1 cellular context compared by ENCODE assay signal in genomic region chr21:36069713-36070573, GRCh38.
TF ChIP-seq lines count a peak whose summit lies in the region.

CBR1 (plus strand) TSS chr21:36070024; CDS start chr21:36070116, 92 bp downstream.

TF ChIP-seq in HepG2, 621 proteins besides CTCF, POLR2A, EP300 and RAD21 (continued from another document and continues in another):
- peak; percentile 56; the same call in 1 of the 2 replicates for TF ChIP-seq ZBTB7A (CRISPR knock-in tag; IDR thresholded peaks at IDR 0.05)
- 0 out of 2 replicates have a peak, but pooled peaks have one; percentile 61 for TF ChIP-seq BRCA1 (CRISPR knock-in tag; IDR thresholded peaks at IDR 0.05)
- TF ChIP-seq ZNF44 (CRISPR knock-in tag; IDR thresholded peaks at IDR 0.05): no peak
- no peak for TF ChIP-seq ZC3H4 (CRISPR knock-in tag; IDR thresholded peaks at IDR 0.05; ENCODE audit: borderline replicate concordance)
- TF ChIP-seq ZFP36L2 (CRISPR knock-in tag; IDR thresholded peaks at IDR 0.05): no peak
- no peak for TF ChIP-seq XBP1 (CRISPR knock-in tag; IDR thresholded peaks at IDR 0.05)
- TF ChIP-seq CHD4 (IDR thresholded peaks at IDR 0.05; ENCODE audit: borderline replicate concordance, low read length): no peak
- TF ChIP-seq HNF4A (CRISPR knock-in tag; IDR thresholded peaks at IDR 0.05): no peak
- TF ChIP-seq ZNF253 (CRISPR knock-in tag; IDR thresholded peaks at IDR 0.05; ENCODE audit: borderline replicate concordance): peak; percentile 87
- no peak; the same call in 1 of the 2 replicates for TF ChIP-seq ZFX (CRISPR knock-in tag; IDR thresholded peaks at IDR 0.05; ENCODE audit: low read depth)
- TF ChIP-seq, protein P1, sequence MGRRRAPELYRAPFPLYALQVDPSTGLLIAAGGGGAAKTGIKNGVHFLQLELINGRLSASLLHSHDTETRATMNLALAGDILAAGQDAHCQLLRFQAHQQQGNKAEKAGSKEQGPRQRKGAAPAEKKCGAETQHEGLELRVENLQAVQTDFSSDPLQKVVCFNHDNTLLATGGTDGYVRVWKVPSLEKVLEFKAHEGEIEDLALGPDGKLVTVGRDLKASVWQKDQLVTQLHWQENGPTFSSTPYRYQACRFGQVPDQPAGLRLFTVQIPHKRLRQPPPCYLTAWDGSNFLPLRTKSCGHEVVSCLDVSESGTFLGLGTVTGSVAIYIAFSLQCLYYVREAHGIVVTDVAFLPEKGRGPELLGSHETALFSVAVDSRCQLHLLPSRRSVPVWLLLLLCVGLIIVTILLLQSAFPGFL (CRISPR knock-in tag; IDR thresholded peaks at IDR 0.05): no peak
- TF ChIP-seq ZNF260 (CRISPR knock-in tag; IDR thresholded peaks at IDR 0.05; ENCODE audit: borderline replicate concordance, low read depth): no peak
- TF ChIP-seq TAF1 (CRISPR knock-in tag; IDR thresholded peaks at IDR 0.05): peak; percentile 72
- TF ChIP-seq MYNN (CRISPR knock-in tag; IDR thresholded peaks at IDR 0.05; ENCODE audit: low read depth): no peak
- TF ChIP-seq ZNF12 (CRISPR knock-in tag; IDR thresholded peaks at IDR 0.05): no peak
- TF ChIP-seq CBX2 (IDR thresholded peaks at IDR 0.05; ENCODE audit: low read depth, low read length): no peak
- TF ChIP-seq CBX2 (CRISPR knock-in tag; IDR thresholded peaks at IDR 0.05; ENCODE audit: low read depth): no peak
- no peak for TF ChIP-seq ZBTB40 (IDR thresholded peaks at IDR 0.05)
- peak; percentile 72 for TF ChIP-seq ZBTB40 (CRISPR knock-in tag; IDR thresholded peaks at IDR 0.05)
- TF ChIP-seq MIER2 (CRISPR knock-in tag; IDR thresholded peaks at IDR 0.05): no peak
- no peak for TF ChIP-seq SMC3 (IDR thresholded peaks at IDR 0.05; ENCODE audit: low read length)
- no peak for TF ChIP-seq MATR3 (CRISPR knock-in tag; IDR thresholded peaks at IDR 0.05)
- no peak for TF ChIP-seq MLLT10 (CRISPR knock-in tag; IDR thresholded peaks at IDR 0.05)
- no peak for TF ChIP-seq MTERF4 (CRISPR knock-in tag; IDR thresholded peaks at IDR 0.05)
- TF ChIP-seq PATZ1 (CRISPR knock-in tag; IDR thresholded peaks at IDR 0.05): peak; percentile 42; the same call in 1 of the 2 replicates
- TF ChIP-seq ZNF431 (CRISPR knock-in tag; IDR thresholded peaks at IDR 0.05; ENCODE audit: borderline replicate concordance, low read depth): no peak
- TF ChIP-seq U2AF1 (optimal IDR thresholded peaks at IDR 0.05; ENCODE audit: low read depth, low read length): no peak
- TF ChIP-seq KLF13 (CRISPR knock-in tag; IDR thresholded peaks at IDR 0.05): no peak
- TF ChIP-seq CEBPG (CRISPR knock-in tag; IDR thresholded peaks at IDR 0.05): no peak
- TF ChIP-seq IKZF4 (CRISPR knock-in tag; IDR thresholded peaks at IDR 0.05; ENCODE audit: borderline replicate concordance, low read depth, not compliant biosample characterization): no peak
- no peak for TF ChIP-seq GFI1 (CRISPR knock-in tag; IDR thresholded peaks at IDR 0.05; ENCODE audit: borderline replicate concordance)
- TF ChIP-seq ZNF10 (CRISPR knock-in tag; IDR thresholded peaks at IDR 0.05; ENCODE audit: borderline replicate concordance, low read depth): no peak
- TF ChIP-seq ZBTB2 (CRISPR knock-in tag; IDR thresholded peaks at IDR 0.05; ENCODE audit: low read depth): 0 out of 2 replicates have a peak, but pooled peaks have one; percentile 59
- TF ChIP-seq KLF9 (CRISPR knock-in tag; IDR thresholded peaks at IDR 0.05; ENCODE audit: low read depth): no peak
- no peak for TF ChIP-seq ZBTB21 (CRISPR knock-in tag; IDR thresholded peaks at IDR 0.05)
- TF ChIP-seq, protein P2, sequence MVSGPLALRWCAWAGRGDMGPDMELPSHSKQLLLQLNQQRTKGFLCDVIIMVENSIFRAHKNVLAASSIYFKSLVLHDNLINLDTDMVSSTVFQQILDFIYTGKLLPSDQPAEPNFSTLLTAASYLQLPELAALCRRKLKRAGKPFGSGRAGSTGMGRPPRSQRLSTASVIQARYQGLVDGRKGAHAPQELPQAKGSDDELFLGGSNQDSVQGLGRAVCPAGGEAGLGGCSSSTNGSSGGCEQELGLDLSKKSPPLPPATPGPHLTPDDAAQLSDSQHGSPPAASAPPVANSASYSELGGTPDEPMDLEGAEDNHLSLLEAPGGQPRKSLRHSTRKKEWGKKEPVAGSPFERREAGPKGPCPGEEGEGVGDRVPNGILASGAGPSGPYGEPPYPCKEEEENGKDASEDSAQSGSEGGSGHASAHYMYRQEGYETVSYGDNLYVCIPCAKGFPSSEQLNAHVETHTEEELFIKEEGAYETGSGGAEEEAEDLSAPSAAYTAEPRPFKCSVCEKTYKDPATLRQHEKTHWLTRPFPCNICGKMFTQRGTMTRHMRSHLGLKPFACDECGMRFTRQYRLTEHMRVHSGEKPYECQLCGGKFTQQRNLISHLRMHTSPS (CRISPR knock-in tag; IDR thresholded peaks at IDR 0.05; ENCODE audit: low read depth): no peak
- no peak for TF ChIP-seq ZBTB44 (CRISPR knock-in tag; IDR thresholded peaks at IDR 0.05)
- no peak for TF ChIP-seq ZNF264 (CRISPR knock-in tag; IDR thresholded peaks at IDR 0.05)
- peak; percentile 59; the same call in 1 of the 2 replicates for TF ChIP-seq EEA1 (CRISPR knock-in tag; IDR thresholded peaks at IDR 0.05; ENCODE audit: borderline replicate concordance)
- no peak for TF ChIP-seq ZBTB1 (CRISPR knock-in tag; IDR thresholded peaks at IDR 0.05; ENCODE audit: borderline replicate concordance)
- no peak for TF ChIP-seq GATAD1 (CRISPR knock-in tag; IDR thresholded peaks at IDR 0.05)
- TF ChIP-seq IRF1 (CRISPR knock-in tag; IDR thresholded peaks at IDR 0.05; ENCODE audit: low read depth): no peak
- no peak for TF ChIP-seq SP140L (CRISPR knock-in tag; IDR thresholded peaks at IDR 0.05; ENCODE audit: borderline replicate concordance)
- no peak for TF ChIP-seq ZBTB20 (CRISPR knock-in tag; IDR thresholded peaks at IDR 0.05; ENCODE audit: borderline replicate concordance, low read depth)
- TF ChIP-seq NONO (IDR thresholded peaks at IDR 0.05): no peak
- 0 out of 2 replicates have a peak, but pooled peaks have one; percentile 12 for TF ChIP-seq NONO (CRISPR knock-in tag; conservative IDR thresholded peaks at IDR 0.05)
- peak; percentile 74; the same call in 1 of the 2 replicates for TF ChIP-seq ZNF563 (CRISPR knock-in tag; IDR thresholded peaks at IDR 0.05)
- no peak for TF ChIP-seq PHF5A (CRISPR knock-in tag; IDR thresholded peaks at IDR 0.05; ENCODE audit: low read depth, unreplicated experiment)
- no peak for TF ChIP-seq SCMH1 (CRISPR knock-in tag; IDR thresholded peaks at IDR 0.05; ENCODE audit: borderline replicate concordance)
- no peak for TF ChIP-seq SNRNP70 (IDR thresholded peaks at IDR 0.05; ENCODE audit: low read depth, low read length)
